30 cellular contexts compared by ENCODE assay signal in genomic region chr2:79191081-79191480, GRCh38. TPM values are rescaled to one million over a fixed set of nuclear protein-coding genes. Genes with fewer than 3 reads are reported as not detected.
"Had no signal": no experiment of that assay in that cellular context is flagged by ENCODE, and none has a peak within 500 bp of the region (broad histone marks: within the 10 kb centered on the region; RNA-seq: fewer than 3 reads in every experiment).

No MANE protein-coding gene starts in this region.

- H3K27ac ChIP-seq: esophagus muscularis mucosa, gastroesophageal sphincter, heart right ventricle, left lung, sigmoid colon, testis had no signal

- H3K4me1 ChIP-seq: esophagus muscularis mucosa, gastroesophageal sphincter, heart right ventricle, left lung, sigmoid colon had no signal

- ATAC-seq: activated CD8-positive, alpha-beta T cell treated with anti-CD3 and anti-CD28 coated beads, Interleukin-2, amount 10 ng/mL, durations not matched to agents 7 days and 5 days; activated naive CD4-positive, alpha-beta T cell treated with anti-CD3 and anti-CD28 coated beads, Interleukin-2, amount 50 U/mL, for 72 hours; gastroesophageal sphincter; heart right ventricle; left lung; natural killer cell; stimulated activated naive B cell treated with anti-CD40 and anti-IgM and Interleukin-4, amounts not matched to agents 10 μg/mL and 1 μg/mL and 100 μg/mL, for 72 hours had no signal

- FAIRE-seq: colon, keratinocyte, TTC549 had no signal

- H3K36me3 ChIP-seq: esophagus muscularis mucosa, gastroesophageal sphincter, heart right ventricle, left lung, sigmoid colon had no signal

- H3K27me3 ChIP-seq: esophagus muscularis mucosa, gastroesophageal sphincter, left lung, sigmoid colon, testis had no signal

- DNase-seq: activated CD4-positive, alpha-beta T cell treated with anti-CD3 and anti-CD28 coated beads for 1 hour; activated CD4-positive, alpha-beta T cell treated with anti-CD3 and anti-CD28 coated beads, Interleukin-2, amount 50 U/mL, for 1 hour; activated CD8-positive, alpha-beta T cell treated with anti-CD3 and anti-CD28 coated beads, Interleukin-2, amount 10 ng/mL, durations not matched to agents 7 days and 5 days; activated T-cell treated with anti-CD3 and anti-CD28 coated beads, Interleukin-2, amount 50 U/mL, for 1 hour; aorta; central memory CD4-positive, alpha-beta T cell; effector memory CD4-positive, alpha-beta T cell; heart right ventricle; left lung; natural killer cell; nucleus accumbens; posterior cingulate gyrus; retina; sigmoid colon; stimulated activated CD4-positive, alpha-beta T cell treated with anti-CD3 and anti-CD28 coated beads, Interleukin-15, amount 100 ng/mL, for 24 hours; stimulated activated CD4-positive, alpha-beta T cell treated with anti-CD3 and anti-CD28 coated beads, Interleukin-2, amount 100 ng/mL, for 48 hours; stimulated activated CD8-positive, alpha-beta memory T cell treated with anti-CD3 and anti-CD28 coated beads, Interleukin-4, amount 100 ng/mL, for 48 hours; stimulated activated naive B cell treated with anti-CD40 and anti-IgM and Interleukin-4, amounts not matched to agents 10 μg/mL and 1 μg/mL and 100 μg/mL, for 72 hours; T-helper 1 cell; testis; trophoblast cell had no signal

- H3K9me3 ChIP-seq: esophagus muscularis mucosa, gastroesophageal sphincter, heart right ventricle, left lung, sigmoid colon, testis had no signal

- H3K4me3 ChIP-seq: esophagus muscularis mucosa, gastroesophageal sphincter, heart right ventricle, left lung, lung, sigmoid colon, smooth muscle cell, testis had no signal

RNA-seq across cellular contexts. Expression of gene REG3A, which starts 31.5 kb away (rescaled TPM):
- total RNA-seq: activated CD8-positive, alpha-beta T cell treated with anti-CD3 and anti-CD28 coated beads, Interleukin-2, amount 10 ng/mL, durations not matched to agents 7 days and 5 days; activated naive CD4-positive, alpha-beta T cell treated with anti-CD3 and anti-CD28 coated beads, Interleukin-2, amount 50 U/mL, for 72 hours; dermis microvascular lymphatic vessel endothelial cell; esophagus muscularis mucosa; gastroesophageal sphincter; heart right ventricle; left lung; lung; natural killer cell; sigmoid colon; smooth muscle cell; testis had no signal
- polyA plus RNA-seq: heart right ventricle, keratinocyte, smooth muscle cell had no signal
